23 cellular contexts compared by ENCODE assay signal in genomic region chr12:34595749-34596733, GRCh38.
DNase-seq lines count a peak whose midpoint lies in the region; ATAC-seq, FAIRE-seq and TF ChIP-seq lines count a peak whose summit lies in the region.
"Had no signal": no experiment of that assay in that cellular context is flagged by ENCODE, and none has a peak within 500 bp of the region (broad histone marks: within the 10 kb centered on the region; RNA-seq: fewer than 3 reads in every experiment).

No MANE protein-coding gene starts in this region.

- H3K79me2 ChIP-seq in HepG2 (ENCODE audit: insufficient read depth, low read length) (no peaks in the 10 kb centered on the region), hepatocyte (no peaks in the 10 kb centered on the region)

- H2AFZ ChIP-seq in HepG2 (ENCODE audit: low read length) (no peak overlapping the region), hepatocyte (no peak overlapping the region)
- H2AFZ ChIP-seq: GM23338, PC-9 had no signal

- H3K9me2 ChIP-seq in hepatocyte (replicated peaks; ENCODE audit: insufficient read depth), result no peaks in the 10 kb centered on the region

- no peak for TF ChIP-seq POLR2A in HepG2 (IDR thresholded peaks at IDR 0.05; ENCODE audit: insufficient read depth in 1 of 2, low read depth in 2 of 2, low read length in 2 of 2)
- TF ChIP-seq POLR2A in thyroid gland (IDR thresholded peaks at IDR 0.05), result no peak

- H3K36me3 ChIP-seq in liver (ENCODE audit: control insufficient read depth in 4 of 4, insufficient read depth in 3 of 4, low read depth in 1 of 4, low read length in 3 of 4) (no peaks in the 10 kb centered on the region), HepG2 (replicated peaks in 1 of 2; ENCODE audit: control insufficient read depth in 1 of 2, insufficient read depth in 2 of 2, low read length in 2 of 2) (no peaks in the 10 kb centered on the region), hepatocyte (replicated peaks; ENCODE audit: insufficient read depth, low read depth) (no peaks in the 10 kb centered on the region), thyroid gland (no peaks in the 10 kb centered on the region)
- H3K36me3 ChIP-seq: SJSA1 had no signal

- no peaks in the 10 kb centered on the region for H3K27me3 Mint-ChIP-seq in progenitor cell of endocrine pancreas

- ATAC-seq in HepG2 (no peak), GM21526 (IDR thresholded peaks at IDR 0.05; ENCODE audit: low FRiP score, unreplicated experiment) (no peak)
- ATAC-seq: body of pancreas; CD8-positive, alpha-beta T cell; GM23338; left colon had no signal

- 64% methylated on average over 19 of the region's 19 CpGs for WGBS in liver
- 10% methylated on average over 16 of the region's 19 CpGs for WGBS in HepG2 (ENCODE audit: low lambda C conversion rate)
- WGBS in hepatocyte (ENCODE audit: low lambda C conversion rate, missing lambda C conversion rate), result 67% methylated on average over 19 of the region's 19 CpGs
- 67 to 69% methylated on average over 19 of the region's 19 CpGs for WGBS in thyroid gland, 2 donors

- TF ChIP-seq RAD21 in liver (IDR thresholded peaks at IDR 0.05), result no peak
- no peak for TF ChIP-seq RAD21 in HepG2 (CRISPR knock-in tag; IDR thresholded peaks at IDR 0.05)

- no peak overlapping the region for H3K27ac Mint-ChIP-seq in progenitor cell of endocrine pancreas
- H3K27ac Mint-ChIP-seq: CD8-positive, alpha-beta T cell; GM23338; T-helper 1 cell treated with Interleukin-12 subunit alpha and Interleukin-12 subunit beta and Interleukin-4 antibody, amounts not matched to agents 30 μg/mL and 1 μg/mL, for 36 hours had no signal

- no peak overlapping the region for H3K9ac ChIP-seq in liver (ENCODE audit: low read depth in 1 of 2, low read length in 2 of 2)
- H3K9ac ChIP-seq in HepG2 (ENCODE audit: insufficient read depth, low read depth, low read length), result no peak overlapping the region
- H3K9ac ChIP-seq: KMS-11 had no signal

- TF ChIP-seq EP300 in HepG2 (IDR thresholded peaks at IDR 0.05; ENCODE audit: low read depth in 2 of 2, low read length in 2 of 2) (no peak), HepG2 (CRISPR knock-in tag; IDR thresholded peaks at IDR 0.05; ENCODE audit: borderline replicate concordance) (no peak)

- BruUV-seq in HepG2 (replicated peaks; lab: Mats Ljungman, UMichigan), result no TSS peak

- H3K27me3 ChIP-seq in liver (ENCODE audit: control insufficient read depth in 4 of 4, insufficient read depth in 4 of 4, low read length in 3 of 4) (no peaks in the 10 kb centered on the region), HepG2 (ENCODE audit: control insufficient read depth in 1 of 2, insufficient read depth in 2 of 2, low read length in 2 of 2) (no peaks in the 10 kb centered on the region), hepatocyte (no peaks in the 10 kb centered on the region), thyroid gland (no peaks in the 10 kb centered on the region)
- H3K27me3 ChIP-seq: body of pancreas, SJSA1 had no signal

- H3K9me3 Mint-ChIP-seq in progenitor cell of endocrine pancreas (ENCODE audit: low read depth), result peaks cover 86% of the 10 kb centered on the region

- POLR2A ChIA-PET in HepG2 (lab: Yijun Ruan, JAX), result no interaction called here

- H3K4me1 Mint-ChIP-seq in progenitor cell of endocrine pancreas (ENCODE audit: low read depth), result no peaks in the 10 kb centered on the region
- H3K4me1 Mint-ChIP-seq: GM23338 had no signal

- intact Hi-C loops in HepG2 (cut with micrococcal nuclease; ENCODE audit: unreplicated experiment) (no loop called here), thyroid gland (cut with DNase I) (no loop called here)

- no peak for DNase-seq in HepG2 (ENCODE audit: low spot score)
- peak; percentile 2 for DNase-seq in hepatocyte (ENCODE audit: low spot score)
- DNase-seq in progenitor cell of endocrine pancreas (ENCODE audit: low spot score, unreplicated experiment), result peak; percentile 8
- no peak for DNase-seq in thyroid gland
- no peak for DNase-seq in AG08395 (ENCODE audit: low spot score)
- DNase-seq: CD8-positive, alpha-beta T cell; DMS53; GF-D8; left colon; NCI-H187 treated with DMSO at 0.1 percent for 48 hours; NCI-H82; PC-9; stimulated activated CD8-positive, alpha-beta memory T cell treated with anti-CD3 and anti-CD28 coated beads, Interleukin-4, amount 100 ng/mL, for 48 hours had no signal

- H3K4me3 Mint-ChIP-seq in progenitor cell of endocrine pancreas (ENCODE audit: low read depth), result no peak overlapping the region
- H3K4me3 Mint-ChIP-seq: CD8-positive, alpha-beta T cell; GM23338; T-helper 1 cell treated with Interleukin-12 subunit alpha and Interleukin-12 subunit beta and Interleukin-4 antibody, amounts not matched to agents 30 μg/mL and 1 μg/mL, for 36 hours had no signal

- no peak overlapping the region for H3K4me2 ChIP-seq in HepG2 (ENCODE audit: low read depth, low read length)
- H3K4me2 ChIP-seq in hepatocyte, result no peak overlapping the region
- H3K4me2 ChIP-seq: GM23338, KMS-11, PC-9 had no signal

- no peak overlapping the region for H3K27ac ChIP-seq in liver (ENCODE audit: low read depth in 1 of 2, low read length in 2 of 2)
- no peak overlapping the region for H3K27ac ChIP-seq in HepG2 (ENCODE audit: extremely low read length, insufficient read depth, low read length)
- H3K27ac ChIP-seq in hepatocyte, result no peak overlapping the region
- H3K27ac ChIP-seq in thyroid gland, result no peak overlapping the region
- H3K27ac ChIP-seq: body of pancreas, KMS-11, PC-9, SJSA1 had no signal

- peak overlapping the region in 2 of 3 donors; percentile 8 to 33 for H3K4me3 ChIP-seq in liver (ENCODE audit: low read depth in 1 of 3, low read length in 3 of 3)
- H3K4me3 ChIP-seq in HepG2 (replicated peaks in 1 of 3; ENCODE audit: insufficient read depth in 1 of 3, low read depth in 2 of 3, low read length in 3 of 3), result no peak overlapping the region
- no peak overlapping the region for H3K4me3 ChIP-seq in hepatocyte
- H3K4me3 ChIP-seq in thyroid gland (replicated peaks in 1 of 3), result no peak overlapping the region
- H3K4me3 ChIP-seq: body of pancreas, GM23338, PC-9, SJSA1 had no signal

- H3K9me3 ChIP-seq in liver (ENCODE audit: control insufficient read depth in 4 of 4, low read length in 3 of 4) (peaks cover 16 to 74% (median 24%) of the 10 kb centered on the region in 4 donors), HepG2 (ENCODE audit: low read length) (peaks cover 100% of the 10 kb centered on the region), hepatocyte (ENCODE audit: low read depth) (peaks cover 5% of the 10 kb centered on the region), thyroid gland (peaks cover 4% of the 10 kb centered on the region)

- no peaks in the 10 kb centered on the region for H3K4me1 ChIP-seq in liver (ENCODE audit: control insufficient read depth in 4 of 4, insufficient read depth in 4 of 4, low read length in 3 of 4)
- no peaks in the 10 kb centered on the region for H3K4me1 ChIP-seq in HepG2 (ENCODE audit: insufficient read depth, low read length)
- H3K4me1 ChIP-seq in hepatocyte (ENCODE audit: insufficient read depth), result no peaks in the 10 kb centered on the region
- H3K4me1 ChIP-seq in thyroid gland, result no peaks in the 10 kb centered on the region
- H3K4me1 ChIP-seq: body of pancreas, SJSA1 had no signal

- in situ Hi-C loops in HepG2 (cut with HindIII; ENCODE audit: extremely low pct_ligation_motif_present, low pct_unique_long_range_greater_than_20kb), result loop anchor here (25.0 kb wide), 1 partner anchor 184 kb away; no protein-coding TSS in a partner anchor

- no peak for FAIRE-seq in HepG2 (lab: Jason Lieb, UNC)
- FAIRE-seq: colon, GM12891, GM19239 had no signal

- TF ChIP-seq CTCF in liver (IDR thresholded peaks at IDR 0.05; ENCODE audit: low read depth, low read length, missing input control), result no peak
- TF ChIP-seq CTCF in HepG2 (CRISPR knock-in tag; IDR thresholded peaks at IDR 0.05), result no peak
- no peak for TF ChIP-seq CTCF in hepatocyte (IDR thresholded peaks at IDR 0.05; ENCODE audit: poor library complexity)
- TF ChIP-seq CTCF in progenitor cell of endocrine pancreas (IDR thresholded peaks at IDR 0.05; ENCODE audit: unreplicated experiment), result no peak
- no peak for TF ChIP-seq CTCF in thyroid gland (IDR thresholded peaks at IDR 0.05)

- CTCF ChIA-PET in HepG2 (lab: Yijun Ruan, JAX; ENCODE audit: low intra/inter-chr PET ratio, low total read pairs), result no interaction called here

- H4K20me1 ChIP-seq in HepG2 (ENCODE audit: insufficient read depth, low read length) (no peaks in the 10 kb centered on the region), hepatocyte (ENCODE audit: insufficient read depth, poor library complexity, severe bottlenecking) (no peaks in the 10 kb centered on the region)

- peaks cover 16% of the 10 kb centered on the region for H3K36me3 Mint-ChIP-seq in progenitor cell of endocrine pancreas (ENCODE audit: insufficient read depth)

TF ChIP-seq in liver, 16 proteins besides CTCF, POLR2A, EP300 and RAD21 (continues in another document):
- TF ChIP-seq TAF1 (conservative IDR thresholded peaks at IDR 0.05) (no peak), ZBTB33 (IDR thresholded peaks at IDR 0.05) (no peak)

TF ChIP-seq in HepG2, 621 proteins besides CTCF, POLR2A, EP300 and RAD21 (continues in another document):
- TF ChIP-seq ZNF205 (CRISPR knock-in tag; IDR thresholded peaks at IDR 0.05), result no peak
- no peak for TF ChIP-seq RNF2 (conservative IDR thresholded peaks at IDR 0.05; ENCODE audit: low read depth)
- TF ChIP-seq, protein P1, sequence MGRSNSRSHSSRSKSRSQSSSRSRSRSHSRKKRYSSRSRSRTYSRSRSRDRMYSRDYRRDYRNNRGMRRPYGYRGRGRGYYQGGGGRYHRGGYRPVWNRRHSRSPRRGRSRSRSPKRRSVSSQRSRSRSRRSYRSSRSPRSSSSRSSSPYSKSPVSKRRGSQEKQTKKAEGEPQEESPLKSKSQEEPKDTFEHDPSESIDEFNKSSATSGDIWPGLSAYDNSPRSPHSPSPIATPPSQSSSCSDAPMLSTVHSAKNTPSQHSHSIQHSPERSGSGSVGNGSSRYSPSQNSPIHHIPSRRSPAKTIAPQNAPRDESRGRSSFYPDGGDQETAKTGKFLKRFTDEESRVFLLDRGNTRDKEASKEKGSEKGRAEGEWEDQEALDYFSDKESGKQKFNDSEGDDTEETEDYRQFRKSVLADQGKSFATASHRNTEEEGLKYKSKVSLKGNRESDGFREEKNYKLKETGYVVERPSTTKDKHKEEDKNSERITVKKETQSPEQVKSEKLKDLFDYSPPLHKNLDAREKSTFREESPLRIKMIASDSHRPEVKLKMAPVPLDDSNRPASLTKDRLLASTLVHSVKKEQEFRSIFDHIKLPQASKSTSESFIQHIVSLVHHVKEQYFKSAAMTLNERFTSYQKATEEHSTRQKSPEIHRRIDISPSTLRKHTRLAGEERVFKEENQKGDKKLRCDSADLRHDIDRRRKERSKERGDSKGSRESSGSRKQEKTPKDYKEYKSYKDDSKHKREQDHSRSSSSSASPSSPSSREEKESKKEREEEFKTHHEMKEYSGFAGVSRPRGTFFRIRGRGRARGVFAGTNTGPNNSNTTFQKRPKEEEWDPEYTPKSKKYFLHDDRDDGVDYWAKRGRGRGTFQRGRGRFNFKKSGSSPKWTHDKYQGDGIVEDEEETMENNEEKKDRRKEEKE (IDR thresholded peaks at IDR 0.05), result no peak
- TF ChIP-seq ZNF451 (CRISPR knock-in tag; IDR thresholded peaks at IDR 0.05), result no peak

Comparison
In these comparisons a context has a peak if more than half of its experiments do, and no peak if none do; other contexts are left out.
1. H3K4me3 ChIP-seq: peak in liver (2 of 3); none in HepG2 (0 of 3), hepatocyte (single experiment) and thyroid gland (0 of 3).
2. DNase-seq: peak in hepatocyte (single experiment) and progenitor cell of endocrine pancreas (single experiment); none in HepG2 (single experiment), thyroid gland (0 of 2) and AG08395 (single experiment).